1 cellular context compared by ENCODE assay signal in the genomic region with DNA sequence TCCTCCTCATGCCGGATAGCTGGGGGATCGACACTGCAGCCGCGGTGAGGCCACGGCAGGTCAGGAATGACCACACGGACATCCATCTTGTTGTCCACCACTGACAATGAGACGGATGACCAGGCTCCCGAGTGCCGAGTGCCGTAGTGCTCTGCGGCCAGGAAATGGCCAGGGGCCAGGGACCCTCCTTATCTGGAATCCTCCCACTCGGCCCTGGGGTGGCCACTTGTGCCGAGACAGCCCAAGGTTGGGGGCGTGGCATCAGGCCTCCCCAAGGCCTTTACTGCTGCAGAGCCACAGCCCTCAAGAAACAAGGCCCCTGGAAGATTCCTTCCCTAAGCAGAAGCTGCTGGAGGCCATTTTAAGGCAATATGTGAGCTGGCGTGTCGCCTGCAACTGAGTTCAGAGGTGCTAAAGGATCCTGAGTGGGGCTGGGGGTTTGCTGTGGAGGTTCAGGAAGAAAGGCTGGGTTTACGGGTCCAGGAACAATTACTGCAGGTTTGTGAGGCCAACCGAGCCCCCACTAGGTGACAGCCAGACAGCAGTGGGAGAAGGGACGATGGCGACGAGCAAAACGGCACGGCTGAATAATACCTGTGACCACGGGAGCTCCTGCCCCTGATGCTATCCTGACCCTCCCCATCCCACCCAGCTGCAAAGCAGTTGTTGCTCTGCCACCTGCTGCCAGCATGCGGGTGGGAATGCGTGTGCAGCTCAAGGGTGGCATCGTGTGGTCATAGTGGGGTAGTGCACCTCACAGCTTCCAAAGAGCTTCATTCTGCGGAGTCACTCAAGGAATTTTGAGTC.
A peak's percentile ranks its signal among the peaks of the same experiment; 100 is the strongest.
TF ChIP-seq lines count a peak whose summit lies in the region.

No MANE protein-coding gene starts in this region.

TF ChIP-seq in K562, 482 proteins besides CTCF, POLR2A, EP300 and RAD21 (continued from another document and continues in another):
- TF ChIP-seq, protein P1, sequence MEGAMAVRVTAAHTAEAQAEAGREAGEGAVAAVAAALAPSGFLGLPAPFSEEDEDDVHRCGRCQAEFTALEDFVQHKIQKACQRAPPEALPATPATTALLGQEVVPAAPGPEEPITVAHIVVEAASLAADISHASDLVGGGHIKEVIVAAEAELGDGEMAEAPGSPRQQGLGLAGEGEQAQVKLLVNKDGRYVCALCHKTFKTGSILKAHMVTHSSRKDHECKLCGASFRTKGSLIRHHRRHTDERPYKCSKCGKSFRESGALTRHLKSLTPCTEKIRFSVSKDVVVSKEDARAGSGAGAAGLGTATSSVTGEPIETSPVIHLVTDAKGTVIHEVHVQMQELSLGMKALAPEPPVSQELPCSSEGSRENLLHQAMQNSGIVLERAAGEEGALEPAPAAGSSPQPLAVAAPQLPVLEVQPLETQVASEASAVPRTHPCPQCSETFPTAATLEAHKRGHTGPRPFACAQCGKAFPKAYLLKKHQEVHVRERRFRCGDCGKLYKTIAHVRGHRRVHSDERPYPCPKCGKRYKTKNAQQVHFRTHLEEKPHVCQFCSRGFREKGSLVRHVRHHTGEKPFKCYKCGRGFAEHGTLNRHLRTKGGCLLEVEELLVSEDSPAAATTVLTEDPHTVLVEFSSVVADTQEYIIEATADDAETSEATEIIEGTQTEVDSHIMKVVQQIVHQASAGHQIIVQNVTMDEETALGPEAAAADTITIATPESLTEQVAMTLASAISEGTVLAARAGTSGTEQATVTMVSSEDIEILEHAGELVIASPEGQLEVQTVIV (CRISPR knock-in tag; IDR thresholded peaks at IDR 0.05; ENCODE audit: borderline replicate concordance): no peak
- peak; percentile 66 for TF ChIP-seq WHSC1 (IDR thresholded peaks at IDR 0.05; ENCODE audit: low read length)
- no peak for TF ChIP-seq TRIM28 (IDR thresholded peaks at IDR 0.05)
- TF ChIP-seq, protein P2, sequence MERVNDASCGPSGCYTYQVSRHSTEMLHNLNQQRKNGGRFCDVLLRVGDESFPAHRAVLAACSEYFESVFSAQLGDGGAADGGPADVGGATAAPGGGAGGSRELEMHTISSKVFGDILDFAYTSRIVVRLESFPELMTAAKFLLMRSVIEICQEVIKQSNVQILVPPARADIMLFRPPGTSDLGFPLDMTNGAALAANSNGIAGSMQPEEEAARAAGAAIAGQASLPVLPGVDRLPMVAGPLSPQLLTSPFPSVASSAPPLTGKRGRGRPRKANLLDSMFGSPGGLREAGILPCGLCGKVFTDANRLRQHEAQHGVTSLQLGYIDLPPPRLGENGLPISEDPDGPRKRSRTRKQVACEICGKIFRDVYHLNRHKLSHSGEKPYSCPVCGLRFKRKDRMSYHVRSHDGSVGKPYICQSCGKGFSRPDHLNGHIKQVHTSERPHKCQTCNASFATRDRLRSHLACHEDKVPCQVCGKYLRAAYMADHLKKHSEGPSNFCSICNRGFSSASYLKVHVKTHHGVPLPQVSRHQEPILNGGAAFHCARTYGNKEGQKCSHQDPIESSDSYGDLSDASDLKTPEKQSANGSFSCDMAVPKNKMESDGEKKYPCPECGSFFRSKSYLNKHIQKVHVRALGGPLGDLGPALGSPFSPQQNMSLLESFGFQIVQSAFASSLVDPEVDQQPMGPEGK (CRISPR knock-in tag; IDR thresholded peaks at IDR 0.05; ENCODE audit: borderline replicate concordance): no peak
- TF ChIP-seq C11orf30 (IDR thresholded peaks at IDR 0.05; ENCODE audit: low read depth): peak; percentile 61
- no peak for TF ChIP-seq ZNF224 (CRISPR knock-in tag; IDR thresholded peaks at IDR 0.05)
- no peak for TF ChIP-seq FOXM1 (IDR thresholded peaks at IDR 0.05; ENCODE audit: low read depth)
- TF ChIP-seq FOXM1 (CRISPR knock-in tag; IDR thresholded peaks at IDR 0.05; ENCODE audit: low read depth): 0 out of 2 replicates have a peak, but pooled peaks have one; percentile 79
- TF ChIP-seq CREM (IDR thresholded peaks at IDR 0.05; ENCODE audit: low read depth): peak; percentile 81
- TF ChIP-seq E2F3 (CRISPR knock-in tag; IDR thresholded peaks at IDR 0.05): no peak
- TF ChIP-seq STAG1 (CRISPR knock-in tag; IDR thresholded peaks at IDR 0.05; ENCODE audit: borderline replicate concordance): peak; percentile 100
- no peak for TF ChIP-seq RBM17 (IDR thresholded peaks at IDR 0.05; ENCODE audit: borderline replicate concordance, low read depth, low read length)
- peak; percentile 76; the same call in 1 of the 2 replicates for TF ChIP-seq SMARCA5 (IDR thresholded peaks at IDR 0.05)
- TF ChIP-seq NFIC (IDR thresholded peaks at IDR 0.05): no peak; the same call in 1 of the 2 replicates
- TF ChIP-seq CSDE1 (IDR thresholded peaks at IDR 0.05): no peak
- TF ChIP-seq DNMT1 (IDR thresholded peaks at IDR 0.05): no peak
- TF ChIP-seq PURB (CRISPR knock-in tag; IDR thresholded peaks at IDR 0.05; ENCODE audit: low read depth): no peak
- TF ChIP-seq, protein P3, sequence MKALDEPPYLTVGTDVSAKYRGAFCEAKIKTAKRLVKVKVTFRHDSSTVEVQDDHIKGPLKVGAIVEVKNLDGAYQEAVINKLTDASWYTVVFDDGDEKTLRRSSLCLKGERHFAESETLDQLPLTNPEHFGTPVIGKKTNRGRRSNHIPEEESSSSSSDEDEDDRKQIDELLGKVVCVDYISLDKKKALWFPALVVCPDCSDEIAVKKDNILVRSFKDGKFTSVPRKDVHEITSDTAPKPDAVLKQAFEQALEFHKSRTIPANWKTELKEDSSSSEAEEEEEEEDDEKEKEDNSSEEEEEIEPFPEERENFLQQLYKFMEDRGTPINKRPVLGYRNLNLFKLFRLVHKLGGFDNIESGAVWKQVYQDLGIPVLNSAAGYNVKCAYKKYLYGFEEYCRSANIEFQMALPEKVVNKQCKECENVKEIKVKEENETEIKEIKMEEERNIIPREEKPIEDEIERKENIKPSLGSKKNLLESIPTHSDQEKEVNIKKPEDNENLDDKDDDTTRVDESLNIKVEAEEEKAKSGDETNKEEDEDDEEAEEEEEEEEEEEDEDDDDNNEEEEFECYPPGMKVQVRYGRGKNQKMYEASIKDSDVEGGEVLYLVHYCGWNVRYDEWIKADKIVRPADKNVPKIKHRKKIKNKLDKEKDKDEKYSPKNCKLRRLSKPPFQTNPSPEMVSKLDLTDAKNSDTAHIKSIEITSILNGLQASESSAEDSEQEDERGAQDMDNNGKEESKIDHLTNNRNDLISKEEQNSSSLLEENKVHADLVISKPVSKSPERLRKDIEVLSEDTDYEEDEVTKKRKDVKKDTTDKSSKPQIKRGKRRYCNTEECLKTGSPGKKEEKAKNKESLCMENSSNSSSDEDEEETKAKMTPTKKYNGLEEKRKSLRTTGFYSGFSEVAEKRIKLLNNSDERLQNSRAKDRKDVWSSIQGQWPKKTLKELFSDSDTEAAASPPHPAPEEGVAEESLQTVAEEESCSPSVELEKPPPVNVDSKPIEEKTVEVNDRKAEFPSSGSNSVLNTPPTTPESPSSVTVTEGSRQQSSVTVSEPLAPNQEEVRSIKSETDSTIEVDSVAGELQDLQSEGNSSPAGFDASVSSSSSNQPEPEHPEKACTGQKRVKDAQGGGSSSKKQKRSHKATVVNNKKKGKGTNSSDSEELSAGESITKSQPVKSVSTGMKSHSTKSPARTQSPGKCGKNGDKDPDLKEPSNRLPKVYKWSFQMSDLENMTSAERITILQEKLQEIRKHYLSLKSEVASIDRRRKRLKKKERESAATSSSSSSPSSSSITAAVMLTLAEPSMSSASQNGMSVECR (CRISPR knock-in tag; IDR thresholded peaks at IDR 0.05): 0 out of 2 replicates have a peak, but pooled peaks have one; percentile 38
- peak; percentile 87 for TF ChIP-seq MYC (IDR thresholded peaks at IDR 0.05; ENCODE audit: low read depth, low read length)
- no peak for TF ChIP-seq MYC (CRISPR knock-in tag; IDR thresholded peaks at IDR 0.05; ENCODE audit: borderline replicate concordance, low read depth)
- TF ChIP-seq SRF (CRISPR knock-in tag; IDR thresholded peaks at IDR 0.05): no peak
- TF ChIP-seq, protein P4, sequence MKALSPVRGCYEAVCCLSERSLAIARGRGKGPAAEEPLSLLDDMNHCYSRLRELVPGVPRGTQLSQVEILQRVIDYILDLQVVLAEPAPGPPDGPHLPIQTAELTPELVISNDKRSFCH (CRISPR knock-in tag; IDR thresholded peaks at IDR 0.05): no peak
- TF ChIP-seq, protein P4 (tag; IDR thresholded peaks at IDR 0.05): no peak
- peak; percentile 48 to 51; a peak in 2 of 4 replicates for TF ChIP-seq MAZ (CRISPR knock-in tag; conservative IDR thresholded peaks at IDR 0.05 in 1 of 2, IDR thresholded peaks at IDR 0.05 in 1 of 2)
- TF ChIP-seq TCF7 (IDR thresholded peaks at IDR 0.05; ENCODE audit: borderline replicate concordance): 0 out of 2 replicates have a peak, but pooled peaks have one; percentile 10
- TF ChIP-seq, protein P5, sequence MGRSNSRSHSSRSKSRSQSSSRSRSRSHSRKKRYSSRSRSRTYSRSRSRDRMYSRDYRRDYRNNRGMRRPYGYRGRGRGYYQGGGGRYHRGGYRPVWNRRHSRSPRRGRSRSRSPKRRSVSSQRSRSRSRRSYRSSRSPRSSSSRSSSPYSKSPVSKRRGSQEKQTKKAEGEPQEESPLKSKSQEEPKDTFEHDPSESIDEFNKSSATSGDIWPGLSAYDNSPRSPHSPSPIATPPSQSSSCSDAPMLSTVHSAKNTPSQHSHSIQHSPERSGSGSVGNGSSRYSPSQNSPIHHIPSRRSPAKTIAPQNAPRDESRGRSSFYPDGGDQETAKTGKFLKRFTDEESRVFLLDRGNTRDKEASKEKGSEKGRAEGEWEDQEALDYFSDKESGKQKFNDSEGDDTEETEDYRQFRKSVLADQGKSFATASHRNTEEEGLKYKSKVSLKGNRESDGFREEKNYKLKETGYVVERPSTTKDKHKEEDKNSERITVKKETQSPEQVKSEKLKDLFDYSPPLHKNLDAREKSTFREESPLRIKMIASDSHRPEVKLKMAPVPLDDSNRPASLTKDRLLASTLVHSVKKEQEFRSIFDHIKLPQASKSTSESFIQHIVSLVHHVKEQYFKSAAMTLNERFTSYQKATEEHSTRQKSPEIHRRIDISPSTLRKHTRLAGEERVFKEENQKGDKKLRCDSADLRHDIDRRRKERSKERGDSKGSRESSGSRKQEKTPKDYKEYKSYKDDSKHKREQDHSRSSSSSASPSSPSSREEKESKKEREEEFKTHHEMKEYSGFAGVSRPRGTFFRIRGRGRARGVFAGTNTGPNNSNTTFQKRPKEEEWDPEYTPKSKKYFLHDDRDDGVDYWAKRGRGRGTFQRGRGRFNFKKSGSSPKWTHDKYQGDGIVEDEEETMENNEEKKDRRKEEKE (IDR thresholded peaks at IDR 0.05; ENCODE audit: borderline replicate concordance in 1 of 2, control insufficient read depth in 1 of 2, low read depth in 2 of 2, low read length in 1 of 2): no peak
- TF ChIP-seq HLTF (IDR thresholded peaks at IDR 0.05): peak; percentile 62; the same call in 1 of the 2 replicates
- TF ChIP-seq EGR1 (conservative IDR thresholded peaks at IDR 0.05): no peak
- TF ChIP-seq, protein P6, sequence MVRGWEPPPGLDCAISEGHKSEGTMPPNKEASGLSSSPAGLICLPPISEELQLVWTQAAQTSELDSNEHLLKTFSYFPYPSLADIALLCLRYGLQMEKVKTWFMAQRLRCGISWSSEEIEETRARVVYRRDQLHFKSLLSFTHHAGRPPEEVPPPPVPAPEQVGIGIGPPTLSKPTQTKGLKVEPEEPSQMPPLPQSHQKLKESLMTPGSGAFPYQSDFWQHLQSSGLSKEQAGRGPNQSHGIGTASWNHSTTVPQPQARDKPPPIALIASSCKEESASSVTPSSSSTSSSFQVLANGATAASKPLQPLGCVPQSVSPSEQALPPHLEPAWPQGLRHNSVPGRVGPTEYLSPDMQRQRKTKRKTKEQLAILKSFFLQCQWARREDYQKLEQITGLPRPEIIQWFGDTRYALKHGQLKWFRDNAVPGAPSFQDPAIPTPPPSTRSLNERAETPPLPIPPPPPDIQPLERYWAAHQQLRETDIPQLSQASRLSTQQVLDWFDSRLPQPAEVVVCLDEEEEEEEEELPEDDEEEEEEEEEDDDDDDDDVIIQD (CRISPR knock-in tag; IDR thresholded peaks at IDR 0.05): no peak
- TF ChIP-seq PYGO2 (tag; IDR thresholded peaks at IDR 0.05): no peak
- no peak for TF ChIP-seq HEY1 (CRISPR knock-in tag; IDR thresholded peaks at IDR 0.05; ENCODE audit: borderline replicate concordance)
- TF ChIP-seq FOXJ3 (CRISPR knock-in tag; IDR thresholded peaks at IDR 0.05): no peak
- TF ChIP-seq, protein P7, sequence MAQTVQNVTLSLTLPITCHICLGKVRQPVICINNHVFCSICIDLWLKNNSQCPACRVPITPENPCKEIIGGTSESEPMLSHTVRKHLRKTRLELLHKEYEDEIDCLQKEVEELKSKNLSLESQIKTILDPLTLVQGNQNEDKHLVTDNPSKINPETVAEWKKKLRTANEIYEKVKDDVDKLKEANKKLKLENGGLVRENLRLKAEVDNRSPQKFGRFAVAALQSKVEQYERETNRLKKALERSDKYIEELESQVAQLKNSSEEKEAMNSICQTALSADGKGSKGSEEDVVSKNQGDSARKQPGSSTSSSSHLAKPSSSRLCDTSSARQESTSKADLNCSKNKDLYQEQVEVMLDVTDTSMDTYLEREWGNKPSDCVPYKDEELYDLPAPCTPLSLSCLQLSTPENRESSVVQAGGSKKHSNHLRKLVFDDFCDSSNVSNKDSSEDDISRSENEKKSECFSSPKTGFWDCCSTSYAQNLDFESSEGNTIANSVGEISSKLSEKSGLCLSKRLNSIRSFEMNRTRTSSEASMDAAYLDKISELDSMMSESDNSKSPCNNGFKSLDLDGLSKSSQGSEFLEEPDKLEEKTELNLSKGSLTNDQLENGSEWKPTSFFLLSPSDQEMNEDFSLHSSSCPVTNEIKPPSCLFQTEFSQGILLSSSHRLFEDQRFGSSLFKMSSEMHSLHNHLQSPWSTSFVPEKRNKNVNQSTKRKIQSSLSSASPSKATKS (CRISPR knock-in tag; IDR thresholded peaks at IDR 0.05): no peak
- TF ChIP-seq, protein P8, sequence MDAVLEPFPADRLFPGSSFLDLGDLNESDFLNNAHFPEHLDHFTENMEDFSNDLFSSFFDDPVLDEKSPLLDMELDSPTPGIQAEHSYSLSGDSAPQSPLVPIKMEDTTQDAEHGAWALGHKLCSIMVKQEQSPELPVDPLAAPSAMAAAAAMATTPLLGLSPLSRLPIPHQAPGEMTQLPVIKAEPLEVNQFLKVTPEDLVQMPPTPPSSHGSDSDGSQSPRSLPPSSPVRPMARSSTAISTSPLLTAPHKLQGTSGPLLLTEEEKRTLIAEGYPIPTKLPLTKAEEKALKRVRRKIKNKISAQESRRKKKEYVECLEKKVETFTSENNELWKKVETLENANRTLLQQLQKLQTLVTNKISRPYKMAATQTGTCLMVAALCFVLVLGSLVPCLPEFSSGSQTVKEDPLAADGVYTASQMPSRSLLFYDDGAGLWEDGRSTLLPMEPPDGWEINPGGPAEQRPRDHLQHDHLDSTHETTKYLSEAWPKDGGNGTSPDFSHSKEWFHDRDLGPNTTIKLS (IDR thresholded peaks at IDR 0.05; ENCODE audit: borderline replicate concordance, low read depth): no peak
- no peak for TF ChIP-seq ZNF668 (CRISPR knock-in tag; IDR thresholded peaks at IDR 0.05)
- no peak for TF ChIP-seq SIX5 (IDR thresholded peaks at IDR 0.05; ENCODE audit: borderline replicate concordance in 1 of 2, insufficient read depth in 1 of 2, low read depth in 1 of 2, low read length in 2 of 2)
- no peak for TF ChIP-seq RBM15 (IDR thresholded peaks at IDR 0.05; ENCODE audit: insufficient read depth, low read length)
- TF ChIP-seq SRSF1 (IDR thresholded peaks at IDR 0.05; ENCODE audit: low read depth, low read length): no peak
